Comparison of ENCODE assay signal across 21 cellular contexts in the genomic region with DNA sequence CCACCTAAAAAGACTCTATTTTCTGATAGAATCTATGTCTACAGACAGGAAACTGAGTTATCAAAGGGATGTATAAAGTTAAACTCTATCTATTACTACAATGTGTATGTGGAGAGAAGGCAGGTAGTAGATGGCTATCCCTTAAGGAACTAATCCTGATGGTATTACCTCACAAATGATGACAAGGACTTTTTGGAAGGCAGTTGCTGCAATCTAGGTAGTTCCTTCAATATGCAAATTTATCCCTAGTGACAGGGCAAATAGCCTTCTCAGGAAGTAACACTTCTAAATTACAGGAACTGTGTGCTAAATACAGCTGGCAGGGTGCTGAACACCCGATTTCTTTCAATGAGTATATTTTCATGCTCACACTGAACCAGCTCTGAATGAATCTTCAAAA.
"Had no signal": no experiment of that assay in that cellular context is flagged by ENCODE, and none has a peak within 500 bp of the region (broad histone marks: within the 10 kb centered on the region; RNA-seq: fewer than 3 reads in every experiment).

No MANE protein-coding gene starts in this region.

- H3K27me3 ChIP-seq: brain microvascular endothelial cell, dorsolateral prefrontal cortex, left lung, upper lobe of right lung had no signal

- H3K4me1 Mint-ChIP-seq: activated CD4-positive, alpha-beta T cell treated with anti-CD3 and anti-CD28 coated beads, Interleukin-2, amount 10 ng/mL, durations not matched to agents 24 days and 14 days had no signal

- H3K4me3 Mint-ChIP-seq: activated CD4-positive, alpha-beta T cell treated with anti-CD3 and anti-CD28 coated beads, Interleukin-2, amount 10 ng/mL, durations not matched to agents 24 days and 14 days; activated CD8-positive, alpha-beta T cell treated with anti-CD3 and anti-CD28 coated beads, Interleukin-2, amount 10 ng/mL, durations not matched to agents 7 days and 5 days; activated naive CD4-positive, alpha-beta T cell treated with anti-CD3 and anti-CD28 coated beads for 36 hours; activated T-cell treated with anti-CD3 and anti-CD28 coated beads, Interleukin-2, amount 50 U/mL, for 4 hours; nephron progenitor cell; T-helper 2 cell treated with Interferon-gamma antibody and Interleukin-4, amounts not matched to agents 5 μg/mL and 100 μg/mL, for 36 hours had no signal

- H3K4me3 ChIP-seq: dorsolateral prefrontal cortex, left lung, upper lobe of right lung had no signal

- H3K9me3 ChIP-seq: upper lobe of right lung had no signal

- H3K36me3 ChIP-seq: brain microvascular endothelial cell, left lung, upper lobe of right lung had no signal

- ATAC-seq: activated CD8-positive, alpha-beta T cell treated with anti-CD3 and anti-CD28 coated beads, Interleukin-2, amount 10 ng/mL, durations not matched to agents 7 days and 5 days; activated T-cell treated with anti-CD3 and anti-CD28 coated beads, Interleukin-2, amount 50 U/mL, for 4 hours; left lung; upper lobe of right lung had no signal

- H3K27ac ChIP-seq: brain microvascular endothelial cell, dorsolateral prefrontal cortex, left lung, upper lobe of right lung had no signal

- H3K4me1 ChIP-seq: left lung, upper lobe of right lung had no signal

- DNase-seq: activated CD4-positive, alpha-beta T cell treated with anti-CD3 and anti-CD28 coated beads, Interleukin-2, amount 10 ng/mL, durations not matched to agents 24 days and 14 days; activated CD4-positive, CD25-positive, alpha-beta regulatory T cell; activated CD8-positive, alpha-beta memory T cell treated with anti-CD3 and anti-CD28 coated beads, Interleukin-2, amount 50 U/mL, for 4 hours; activated CD8-positive, alpha-beta T cell treated with anti-CD3 and anti-CD28 coated beads, Interleukin-2, amount 10 ng/mL, durations not matched to agents 7 days and 5 days; activated naive CD4-positive, alpha-beta T cell treated with anti-CD3 and anti-CD28 coated beads for 36 hours; activated T-cell treated with anti-CD3 and anti-CD28 coated beads, Interleukin-2, amount 50 U/mL, for 4 hours; brain microvascular endothelial cell; central memory CD4-positive, alpha-beta T cell; dorsolateral prefrontal cortex; foreskin melanocyte; hypothalamus; kidney; left lung; midbrain; nephron progenitor cell; occipital lobe; posterior cingulate gyrus; stimulated activated CD8-positive, alpha-beta memory T cell treated with anti-CD3 and anti-CD28 coated beads, Interleukin-4, amount 100 ng/mL, for 48 hours; stimulated activated naive CD4-positive, alpha-beta T cell; upper lobe of right lung had no signal

- H3K27ac Mint-ChIP-seq: activated CD4-positive, alpha-beta T cell treated with anti-CD3 and anti-CD28 coated beads, Interleukin-2, amount 10 ng/mL, durations not matched to agents 24 days and 14 days; activated CD8-positive, alpha-beta T cell treated with anti-CD3 and anti-CD28 coated beads, Interleukin-2, amount 10 ng/mL, durations not matched to agents 7 days and 5 days; activated naive CD4-positive, alpha-beta T cell treated with anti-CD3 and anti-CD28 coated beads for 36 hours; nephron progenitor cell; T-helper 2 cell treated with Interferon-gamma antibody and Interleukin-4, amounts not matched to agents 5 μg/mL and 100 μg/mL, for 36 hours had no signal

- H3K9me3 Mint-ChIP-seq: nephron progenitor cell; T-helper 2 cell treated with Interferon-gamma antibody and Interleukin-4, amounts not matched to agents 5 μg/mL and 100 μg/mL, for 36 hours had no signal
